Comparison of ENCODE assay signal across 23 cellular contexts in genomic region chr7:114929570-114929969, GRCh38. TPM values are rescaled to one million over a fixed set of nuclear protein-coding genes. Genes with fewer than 3 reads are reported as not detected.
A peak's percentile ranks its signal among the peaks of the same experiment; 100 is the strongest.
DNase-seq lines count a peak whose midpoint lies in the region; ATAC-seq, FAIRE-seq and TF ChIP-seq lines count a peak whose summit lies in the region.
"Had no signal": no experiment of that assay in that cellular context is flagged by ENCODE, and none has a peak within 500 bp of the region (broad histone marks: within the 10 kb centered on the region; RNA-seq: fewer than 3 reads in every experiment).

No MANE protein-coding gene starts in this region.

- in situ Hi-C loops in HAP-1 (cut with MboI; ENCODE audit: low sequenced_read_pairs) = no loop called here

- H3K27ac ChIP-seq in 22Rv1 (no peak overlapping the region), PC-3 (ENCODE audit: low read length) (no peak overlapping the region), upper lobe of left lung (peak overlapping the region in 2 of 4 donors; percentile 1 to 59)
- H3K27ac ChIP-seq: ascending aorta, prostate gland, testis, VCaP had no signal

- H3K4me2 ChIP-seq in PC-3 (ENCODE audit: low read length) = no peak overlapping the region

- no peak for TF ChIP-seq EP300 in upper lobe of left lung (IDR thresholded peaks at IDR 0.05)

- H3K9me3 ChIP-seq in PC-3 (ENCODE audit: low read length) = no peaks in the 10 kb centered on the region
- H3K9me3 ChIP-seq in upper lobe of left lung = no peaks in the 10 kb centered on the region
- no peaks in the 10 kb centered on the region for H3K9me3 ChIP-seq in HAP-1
- H3K9me3 ChIP-seq: ascending aorta, Caco-2, prostate gland, testis had no signal

- no peak overlapping the region for H3K9ac ChIP-seq in PC-3 (ENCODE audit: low read length)

- H3K4me1 ChIP-seq in PC-3 (ENCODE audit: insufficient read depth, low read length) (0 out of 2 replicates have a peak, but pooled peaks cover 4% of the 10 kb centered on the region), upper lobe of left lung (peaks cover 25 to 76% (median 44%) of the 10 kb centered on the region in 4 donors), HAP-1 (no peaks in the 10 kb centered on the region; the same call in 1 of the 2 replicates)
- H3K4me1 ChIP-seq: Caco-2, prostate gland, testis had no signal

- POLR2A ChIA-PET in PC-3 (lab: Charles Lee; ENCODE audit: unreplicated experiment) = no interaction called here

- no peaks in the 10 kb centered on the region for H3F3A ChIP-seq in PC-3 (ENCODE audit: low read length, unreplicated experiment)

- ATAC-seq in PC-3 = no peak
- no peak for ATAC-seq in upper lobe of left lung (ENCODE audit: low FRiP score in 2 of 2)
- ATAC-seq: activated T-helper 17 cell treated with anti-CD3 and anti-CD28 coated beads, Interleukin-2, amount 50 U/mL, for 72 hours; HCT116; K562; left colon had no signal

- peaks cover 49% of the 10 kb centered on the region for H3K79me2 ChIP-seq in PC-3 (ENCODE audit: low read length)

- H3K36me3 ChIP-seq in PC-3 (ENCODE audit: low read depth, low read length) (no peaks in the 10 kb centered on the region; the same call in 1 of the 2 replicates), upper lobe of left lung (no peaks in the 10 kb centered on the region), HAP-1 (replicated peaks) (no peaks in the 10 kb centered on the region)
- H3K36me3 ChIP-seq: ascending aorta, prostate gland had no signal

- TF ChIP-seq POLR2A in GM12892 (IDR thresholded peaks at IDR 0.05; ENCODE audit: low read depth, low read length) = no peak
- TF ChIP-seq POLR2A in upper lobe of left lung (IDR thresholded peaks at IDR 0.05) = no peak

- H3K9me2 ChIP-seq in PC-3 (replicated peaks; ENCODE audit: low read length) = no peaks in the 10 kb centered on the region

- WGBS in upper lobe of left lung, 2 donors = 86 to 95% methylated on average over 1 of the region's 1 CpG

- H2AFZ ChIP-seq in PC-3 (ENCODE audit: low read length) = no peak overlapping the region

- H3K27me3 ChIP-seq in PC-3 (ENCODE audit: low read length) (no peaks in the 10 kb centered on the region), upper lobe of left lung (no peaks in the 10 kb centered on the region), HAP-1 (ENCODE audit: low read depth) (no peaks in the 10 kb centered on the region)
- H3K27me3 ChIP-seq: ascending aorta, testis had no signal

- TF ChIP-seq CTCF in 22Rv1 (IDR thresholded peaks at IDR 0.05) = peak; percentile 30
- TF ChIP-seq CTCF in PC-3 (conservative IDR thresholded peaks at IDR 0.05; ENCODE audit: low read depth, low read length) = peak; percentile 30; the same call in 1 of the 2 replicates
- TF ChIP-seq CTCF in fibroblast of mammary gland (conservative IDR thresholded peaks at IDR 0.05; ENCODE audit: control insufficient read depth, insufficient read depth, low read depth, low read length) = peak; percentile 28
- TF ChIP-seq CTCF in upper lobe of left lung (IDR thresholded peaks at IDR 0.05) = no peak

- CTCF ChIA-PET in PC-3 (lab: Charles Lee) = no interaction called here

- BruUV-seq in PC-3 (replicated peaks; lab: Mats Ljungman, UMichigan) = no TSS peak

- peak; percentile 17 for FAIRE-seq in GM12892 (lab: Jason Lieb, UNC)
- FAIRE-seq: K562 had no signal

- H4K20me1 ChIP-seq in PC-3 (ENCODE audit: low read length) = no peaks in the 10 kb centered on the region

- no peak for DNase-seq in GM12892 (ENCODE audit: insufficient read length)
- no peak for DNase-seq in PC-3
- DNase-seq in fibroblast of mammary gland (ENCODE audit: low read depth) = no peak
- DNase-seq in upper lobe of left lung = no peak
- DNase-seq in RPMI8226 = no peak
- DNase-seq in HAP-1 (ENCODE audit: low spot score in 2 of 2) = no peak
- DNase-seq in activated gamma-delta T cell (lab: John Stamatoyannopoulos, UW) = no peak
- DNase-seq: ACHN; Caco-2; hippocampal formation; left colon; NCI-H146; NCI-H446 treated with DMSO at 0.1 percent for 48 hours; stimulated activated CD4-positive, alpha-beta T cell treated with anti-CD3 and anti-CD28 coated beads, Interleukin-1b, Interleukin-23, amount 100 ng/mL, for 48 hours; testis had no signal

- intact Hi-C loops in PC-3 (cut with micrococcal nuclease) = no loop called here

- no peak overlapping the region for H3K4me3 ChIP-seq in PC-3 (ENCODE audit: low read length)
- no peak overlapping the region for H3K4me3 ChIP-seq in fibroblast of mammary gland (ENCODE audit: control insufficient read depth, low read depth, low read length)
- no peak overlapping the region for H3K4me3 ChIP-seq in upper lobe of left lung
- H3K4me3 ChIP-seq in HAP-1 = no peak overlapping the region
- H3K4me3 ChIP-seq: ascending aorta, K562, prostate gland, testis had no signal

RNA-seq across cellular contexts. Expression of gene MDFIC, which starts 7.7 kb away (rescaled TPM):
- 76.6 TPM for polyA plus RNA-seq in GM12892 (2012; ENCODE audit: missing spikeins)
- 31.6 and 33.9 TPM in 2 replicates for total RNA-seq in PC-3 (2014; rRNA removed)
- total RNA-seq in upper lobe of left lung = 10 to 100 TPM; 13.8 to 63.9 (median 31.8) TPM
- total RNA-seq: OCI-LY7 had no signal

Comparison
In these comparisons a context has a peak if more than half of its experiments do, and no peak if none do; other contexts are left out.
1. CTCF ChIP-seq: peak in 22Rv1 (single experiment), PC-3 (single experiment) and fibroblast of mammary gland (single experiment); none in upper lobe of left lung (0 of 6).